1 cellular context compared by ENCODE assay signal in the genomic region with DNA sequence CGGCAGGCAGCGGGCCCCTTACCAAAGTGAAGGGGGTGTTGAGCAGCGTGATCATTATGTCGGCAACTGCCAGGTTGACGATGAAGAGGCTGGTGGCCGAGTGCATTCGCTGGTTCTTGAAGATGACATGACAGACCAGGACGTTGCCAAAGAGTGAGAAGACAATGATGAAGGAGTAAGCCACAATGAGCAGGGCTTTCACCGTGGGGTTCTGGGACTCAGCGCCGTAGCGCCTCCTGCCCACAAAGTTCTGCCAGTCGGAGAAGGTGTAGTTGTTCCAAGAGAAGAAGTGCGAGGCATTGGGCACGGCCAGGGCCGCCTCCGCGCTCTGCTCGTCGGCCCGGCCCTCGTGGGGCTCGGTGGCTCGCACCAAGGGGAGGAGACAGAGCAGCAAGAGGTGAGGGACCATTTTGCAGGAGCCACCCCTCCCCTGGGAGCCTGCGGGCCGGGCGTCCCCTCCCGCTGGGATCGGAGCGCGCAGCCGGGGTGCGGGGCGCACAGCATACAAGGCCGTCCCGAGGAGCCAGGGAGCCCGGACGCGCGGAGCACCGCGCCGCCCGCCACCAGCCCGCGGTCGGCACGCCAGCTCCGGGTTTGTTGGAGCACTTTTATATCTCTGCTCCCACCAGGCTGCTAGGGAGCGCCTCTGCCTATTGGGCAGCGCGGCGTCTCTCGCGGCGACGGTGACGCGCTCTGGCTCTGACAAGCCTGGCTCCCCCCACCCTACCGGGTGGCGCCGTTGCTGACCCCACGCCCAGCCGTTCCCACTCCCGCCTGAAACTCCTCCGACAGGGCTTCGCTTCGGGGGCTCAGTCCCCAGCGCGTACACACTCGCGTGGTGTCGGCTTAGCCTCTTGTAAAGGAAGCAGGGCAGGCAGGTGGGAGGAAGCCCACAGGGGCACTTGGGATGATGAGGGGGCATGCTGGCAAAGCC.
A peak's percentile ranks its signal among the peaks of the same experiment; 100 is the strongest.
TF ChIP-seq lines count a peak whose summit lies in the region.

TSS of gene GPR83 (minus strand) at position 581 of the 934 bp plus-strand sequence. CDS start at position 409, 172 bp downstream.

TF ChIP-seq in K562, 482 proteins besides CTCF, POLR2A, EP300 and RAD21 (continued from another document):
- TF ChIP-seq ZNF512 (tag; IDR thresholded peaks at IDR 0.05) (0 out of 2 replicates have a peak, but pooled peaks have one; percentile 18), TCFL5 (CRISPR knock-in tag; conservative IDR thresholded peaks at IDR 0.05) (no peak)
TF ChIP-seq in K562: peak in this region for 2.
